Comparison of ENCODE assay signal across 8 cellular contexts in genomic region chrX:9530848-9531274, GRCh38.
DNase-seq lines count a peak whose midpoint lies in the region; ATAC-seq, FAIRE-seq and TF ChIP-seq lines count a peak whose summit lies in the region.

No MANE protein-coding gene starts in this region.

- WGBS in suprapubic skin, result under 1% methylated on average over 9 of the region's 9 CpGs

- no peaks in the 10 kb centered on the region for H3K9me3 ChIP-seq in CD4-positive, alpha-beta T cell (ENCODE audit: control insufficient read depth, low read length)
- H3K9me3 ChIP-seq in suprapubic skin, result no peaks in the 10 kb centered on the region

- TF ChIP-seq EP300 in suprapubic skin (IDR thresholded peaks at IDR 0.05), result no peak

- no peak overlapping the region for H3K4me3 ChIP-seq in suprapubic skin

- peaks cover 60% of the 10 kb centered on the region for H3K4me1 Mint-ChIP-seq in CD4-positive, alpha-beta T cell (ENCODE audit: low read depth)
- H3K4me1 Mint-ChIP-seq in glutamatergic neuron (ENCODE audit: low read depth, unreplicated experiment), result peaks cover 11% of the 10 kb centered on the region

- ATAC-seq in CD4-positive, alpha-beta T cell (ENCODE audit: poor library complexity), result peak; percentile 92
- ATAC-seq in GM19395 (IDR thresholded peaks at IDR 0.05; ENCODE audit: unreplicated experiment), result peak; percentile 73

- H3K27ac ChIP-seq in CD4-positive, alpha-beta T cell (ENCODE audit: low read depth, low read length), result no peak overlapping the region
- no peak overlapping the region for H3K27ac ChIP-seq in suprapubic skin

- H3K9me3 Mint-ChIP-seq in CD4-positive, alpha-beta T cell, result no peaks in the 10 kb centered on the region
- no peaks in the 10 kb centered on the region for H3K9me3 Mint-ChIP-seq in glutamatergic neuron (ENCODE audit: unreplicated experiment)

- no peak for TF ChIP-seq CTCF in CD4-positive, alpha-beta T cell (IDR thresholded peaks at IDR 0.05)
- TF ChIP-seq CTCF in glutamatergic neuron (IDR thresholded peaks at IDR 0.05; ENCODE audit: partially characterized antibody, unreplicated experiment) (no peak), suprapubic skin (IDR thresholded peaks at IDR 0.05) (no peak)

- peak; percentile 13 to 61 (median 37) for DNase-seq in CD4-positive, alpha-beta T cell
- DNase-seq in HS-5 (ENCODE audit: low read depth), result peak; percentile 73
- peak; percentile 47 for DNase-seq in RCC 7860 (ENCODE audit: low spot score)
- peak; percentile 82 for DNase-seq in activated effector memory CD4-positive, alpha-beta T cell treated with anti-CD3 and anti-CD28 coated beads, Interleukin-2, amount 50 U/mL, for 16 hours
- peak; percentile 65 for DNase-seq in glutamatergic neuron
- DNase-seq in posterior vena cava (ENCODE audit: low spot score), result peak; percentile 90
- no peak for DNase-seq in suprapubic skin (ENCODE audit: low spot score in 2 of 2)

- POLR2A ChIA-PET in CD4-positive, alpha-beta T cell (lab: Charles Lee), result interaction anchor here (1.4 kb wide), 1 partner anchor 36 kb away, joined by 4 read pairs; no protein-coding TSS in a partner anchor

- H3K36me3 Mint-ChIP-seq in CD4-positive, alpha-beta T cell (ENCODE audit: low read depth), result peaks cover 3% of the 10 kb centered on the region
- H3K36me3 Mint-ChIP-seq in glutamatergic neuron (ENCODE audit: unreplicated experiment), result no peaks in the 10 kb centered on the region

- peak; percentile 77 for FAIRE-seq in RCC 7860 (lab: Jason Lieb, UNC)

- H3K4me3 Mint-ChIP-seq in CD4-positive, alpha-beta T cell, result peak overlapping the region; percentile 61
- peak overlapping the region; percentile 73 for H3K4me3 Mint-ChIP-seq in glutamatergic neuron (ENCODE audit: unreplicated experiment)

- peak overlapping the region; percentile 38 for H3K27ac Mint-ChIP-seq in CD4-positive, alpha-beta T cell
- no peak overlapping the region for H3K27ac Mint-ChIP-seq in glutamatergic neuron (ENCODE audit: unreplicated experiment)

- H3K27me3 ChIP-seq in CD4-positive, alpha-beta T cell (ENCODE audit: control insufficient read depth, insufficient read depth, low read length), result no peaks in the 10 kb centered on the region
- no peaks in the 10 kb centered on the region for H3K27me3 ChIP-seq in suprapubic skin

- intact Hi-C loops in CD4-positive, alpha-beta T cell (cut with DNase I, micrococcal nuclease), result loop anchor here in 1 of 2 experiments (5.0 kb wide), 1 partner anchor 69 kb away; no protein-coding TSS in a partner anchor
- intact Hi-C loops in posterior vena cava (cut with DNase I), result no loop called here

- TF ChIP-seq POLR2A in suprapubic skin (IDR thresholded peaks at IDR 0.05), result no peak

- H3K27me3 Mint-ChIP-seq in CD4-positive, alpha-beta T cell, result no peaks in the 10 kb centered on the region
- peaks cover 4% of the 10 kb centered on the region for H3K27me3 Mint-ChIP-seq in glutamatergic neuron (ENCODE audit: unreplicated experiment)

- H3K36me3 ChIP-seq in suprapubic skin, result no peaks in the 10 kb centered on the region

- CTCF ChIA-PET in CD4-positive, alpha-beta T cell (lab: Charles Lee), result no interaction called here

- H3K4me1 ChIP-seq in suprapubic skin, result peaks cover 3% of the 10 kb centered on the region

Comparison
In these comparisons a context has a peak if more than half of its experiments do, and no peak if none do; other contexts are left out.
1. DNase-seq: peak in CD4-positive, alpha-beta T cell (10 of 10), HS-5 (single experiment), RCC 7860 (single experiment), activated effector memory CD4-positive, alpha-beta T cell treated with anti-CD3 and anti-CD28 coated beads, Interleukin-2, amount 50 U/mL, for 16 hours (single experiment), glutamatergic neuron (single experiment) and posterior vena cava (single experiment); none in suprapubic skin (0 of 2).